ENCODE assay signal across 16 cellular contexts in genomic region chr3:176798680-176799079, GRCh38.
DNase-seq lines count a peak whose midpoint lies in the region; ATAC-seq, FAIRE-seq and TF ChIP-seq lines count a peak whose summit lies in the region.
"Had no signal": no experiment of that assay in that cellular context is flagged by ENCODE, and none has a peak within 500 bp of the region (broad histone marks: within the 10 kb centered on the region; RNA-seq: fewer than 3 reads in every experiment).

No MANE protein-coding gene starts in this region.

- H3K79me2 ChIP-seq in GM23338 (replicated peaks; ENCODE audit: insufficient read depth) = no peaks in the 10 kb centered on the region

- H3K27ac ChIP-seq in body of pancreas = no peak overlapping the region
- no peak overlapping the region for H3K27ac ChIP-seq in pancreas
- no peak overlapping the region for H3K27ac ChIP-seq in GM23338 (ENCODE audit: low read depth)

- H3K9me3 Mint-ChIP-seq in Calu3 (ENCODE audit: low read depth, unreplicated experiment) (peaks cover 2% of the 10 kb centered on the region), CD14-positive monocyte (peaks cover 0 to 3% (median 2%) of the 10 kb centered on the region in 7 donors), GM23338 (peaks cover 3% of the 10 kb centered on the region; the same call in 1 of the 3 replicates)

- no peak for FAIRE-seq in pancreas (lab: Jason Lieb, UNC)
- FAIRE-seq: A204.1, D721Med, H54 had no signal

- no peak overlapping the region for H2AFZ ChIP-seq in GM23338

- DNase-seq in Calu3 = no peak
- peak; percentile 10 for DNase-seq in LoVo (ENCODE audit: low spot score)
- no peak for DNase-seq in body of pancreas
- DNase-seq in pancreas = no peak
- DNase-seq in CD14-positive monocyte (ENCODE audit: low spot score) = no peak
- DNase-seq in stimulated activated CD4-positive, alpha-beta T cell treated with anti-CD3 and anti-CD28 coated beads, Interleukin-1b, Interleukin-23, amount 100 ng/mL, for 48 hours = no peak
- DNase-seq in GM23338 (ENCODE audit: low spot score) = no peak
- DNase-seq: C1 segment of cervical spinal cord; CD4-positive, alpha-beta memory T cell had no signal

- peak; percentile 42 for ATAC-seq in body of pancreas
- peak; percentile 67 to 89 (median 78) for ATAC-seq in pancreas
- no peak for ATAC-seq in GM21717 (IDR thresholded peaks at IDR 0.05; ENCODE audit: unreplicated experiment)
- no peak for ATAC-seq in GM23338
- ATAC-seq: HCT116 had no signal

- H3K36me3 Mint-ChIP-seq in Calu3 (ENCODE audit: insufficient read depth, unreplicated experiment) (no peaks in the 10 kb centered on the region), CD14-positive monocyte (no peaks in the 10 kb centered on the region), GM23338 (ENCODE audit: low read depth) (peaks cover 7% of the 10 kb centered on the region; the same call in 2 of the 3 replicates)
- H3K36me3 Mint-ChIP-seq: CD4-positive, alpha-beta memory T cell; IgD-negative memory B cell had no signal

- 0 out of 2 replicates have a peak, but pooled peaks cover 5% of the 10 kb centered on the region for H3K9me2 ChIP-seq in GM23338 (ENCODE audit: insufficient read depth)

- H3K27ac Mint-ChIP-seq in Calu3 (ENCODE audit: unreplicated experiment) = peak overlapping the region; percentile 84
- H3K27ac Mint-ChIP-seq in CD14-positive monocyte = no peak overlapping the region
- H3K27ac Mint-ChIP-seq in GM23338 = no peak overlapping the region
- H3K27ac Mint-ChIP-seq: B cell; CD4-positive, alpha-beta memory T cell; IgD-negative memory B cell had no signal

- H3K4me3 Mint-ChIP-seq in Calu3 (ENCODE audit: low read depth, unreplicated experiment) = no peak overlapping the region
- no peak overlapping the region for H3K4me3 Mint-ChIP-seq in CD14-positive monocyte
- no peak overlapping the region for H3K4me3 Mint-ChIP-seq in GM23338
- H3K4me3 Mint-ChIP-seq: B cell; CD4-positive, alpha-beta memory T cell; IgD-negative memory B cell had no signal

- no peaks in the 10 kb centered on the region for H3K27me3 ChIP-seq in body of pancreas
- H3K27me3 ChIP-seq in pancreas = no peaks in the 10 kb centered on the region
- H3K27me3 ChIP-seq in GM23338 (ENCODE audit: insufficient read depth) = no peaks in the 10 kb centered on the region

- no peaks in the 10 kb centered on the region for H3K9me3 ChIP-seq in body of pancreas
- no peaks in the 10 kb centered on the region for H3K9me3 ChIP-seq in pancreas

- H3K36me3 ChIP-seq in body of pancreas (replicated peaks in 1 of 2; ENCODE audit: insufficient read depth in 1 of 2, low read depth in 2 of 2) = no peaks in the 10 kb centered on the region
- H3K36me3 ChIP-seq in pancreas = no peaks in the 10 kb centered on the region
- H3K36me3 ChIP-seq in GM23338 (ENCODE audit: insufficient read depth) = no peaks in the 10 kb centered on the region

- 84 to 92% methylated on average over 1 of the region's 1 CpG for WGBS in body of pancreas, 2 donors
- 61 to 85% methylated on average over 1 of the region's 1 CpG for WGBS in pancreas, 2 donors

- H3F3A ChIP-seq in GM23338 (replicated peaks; ENCODE audit: low read depth) = no peaks in the 10 kb centered on the region

- no peak overlapping the region for H3K4me2 ChIP-seq in GM23338

- no peak overlapping the region for H3K4me3 ChIP-seq in body of pancreas
- H3K4me3 ChIP-seq in pancreas = no peak overlapping the region
- H3K4me3 ChIP-seq in GM23338 = no peak overlapping the region

- intact Hi-C loops in Calu3 (cut with micrococcal nuclease; ENCODE audit: unreplicated experiment) (loop anchor here (2.0 to 5.0 kb wide), 2 partner anchors 119 to 140 kb away; no protein-coding TSS in a partner anchor), body of pancreas (cut with DNase I) (no loop called here), pancreas (cut with DNase I) (no loop called here), CD14-positive monocyte (cut with micrococcal nuclease) (no loop called here)

- peaks cover 17% of the 10 kb centered on the region for H3K4me1 ChIP-seq in body of pancreas
- H3K4me1 ChIP-seq in pancreas = peaks cover 0 to 12% (median 8%) of the 10 kb centered on the region in 3 donors
- peaks cover 41% of the 10 kb centered on the region for H3K4me1 ChIP-seq in GM23338 (ENCODE audit: insufficient read depth)

- no peak for TF ChIP-seq POLR2A in body of pancreas (IDR thresholded peaks at IDR 0.05)

- TF ChIP-seq CTCF in Calu3 (IDR thresholded peaks at IDR 0.05; ENCODE audit: unreplicated experiment) = no peak
- TF ChIP-seq CTCF in body of pancreas (IDR thresholded peaks at IDR 0.05) = no peak
- TF ChIP-seq CTCF in pancreas (IDR thresholded peaks at IDR 0.05) = no peak
- TF ChIP-seq CTCF in CD14-positive monocyte (IDR thresholded peaks at IDR 0.05) = no peak
- TF ChIP-seq CTCF in GM23338 (conservative IDR thresholded peaks at IDR 0.05; ENCODE audit: low read depth in 2 of 2) = no peak

- CTCF ChIA-PET in Calu3 (lab: Charles Lee) = interaction anchor here (0.7 to 0.9 kb wide), 2 partner anchors 18 to 121 kb away, joined by 3 to 8 read pairs; no protein-coding TSS in a partner anchor

- no peaks in the 10 kb centered on the region for H4K20me1 ChIP-seq in GM23338 (replicated peaks; ENCODE audit: insufficient read depth)

- no peaks in the 10 kb centered on the region for H3K27me3 Mint-ChIP-seq in Calu3 (ENCODE audit: unreplicated experiment)
- peaks cover 0 to 5% (median 0%) of the 10 kb centered on the region in 3 donors for H3K27me3 Mint-ChIP-seq in CD14-positive monocyte (ENCODE audit: low read depth in 3 of 3)
- H3K27me3 Mint-ChIP-seq in GM23338 (ENCODE audit: insufficient read depth, low read depth, poor library complexity) = no peaks in the 10 kb centered on the region
- H3K27me3 Mint-ChIP-seq: B cell had no signal

- peaks cover 28% of the 10 kb centered on the region for H3K4me1 Mint-ChIP-seq in Calu3 (ENCODE audit: low read depth, unreplicated experiment)
- H3K4me1 Mint-ChIP-seq in CD14-positive monocyte = no peaks in the 10 kb centered on the region
- H3K4me1 Mint-ChIP-seq in GM23338 = peaks cover 36% of the 10 kb centered on the region
- H3K4me1 Mint-ChIP-seq: B cell; CD4-positive, alpha-beta memory T cell; IgD-negative memory B cell had no signal

- no TSS peak for BruUV-seq in Calu3 (replicated peaks; lab: Mats Ljungman, UMichigan)

TF ChIP-seq in GM23338, 12 proteins besides CTCF, POLR2A, EP300 and RAD21 (continues in another document):
- TF ChIP-seq NANOG (IDR thresholded peaks at IDR 0.05; ENCODE audit: borderline replicate concordance) = no peak
- TF ChIP-seq REST (IDR thresholded peaks at IDR 0.05; ENCODE audit: unreplicated experiment) = no peak
- no peak for TF ChIP-seq EZH2 (IDR thresholded peaks at IDR 0.05; ENCODE audit: low read depth, unreplicated experiment)
- no peak for TF ChIP-seq STAT1 (IDR thresholded peaks at IDR 0.05; ENCODE audit: unreplicated experiment)
- no peak for TF ChIP-seq ZNF331 (CRISPR knock-in tag; IDR thresholded peaks at IDR 0.05; ENCODE audit: low read depth)
- no peak for TF ChIP-seq ETS1 (IDR thresholded peaks at IDR 0.05)
- no peak for TF ChIP-seq POLR2AphosphoS5 (IDR thresholded peaks at IDR 0.05; ENCODE audit: low read depth)
- no peak for TF ChIP-seq CREB1 (CRISPR knock-in tag; IDR thresholded peaks at IDR 0.05; ENCODE audit: low read depth)

Comparison
In these comparisons a context has a peak if more than half of its experiments do, and no peak if none do; other contexts are left out.
1. ATAC-seq: peak in body of pancreas (single experiment) and pancreas (4 of 4); none in GM21717 (single experiment) and GM23338 (single experiment).